In the genomic region with DNA sequence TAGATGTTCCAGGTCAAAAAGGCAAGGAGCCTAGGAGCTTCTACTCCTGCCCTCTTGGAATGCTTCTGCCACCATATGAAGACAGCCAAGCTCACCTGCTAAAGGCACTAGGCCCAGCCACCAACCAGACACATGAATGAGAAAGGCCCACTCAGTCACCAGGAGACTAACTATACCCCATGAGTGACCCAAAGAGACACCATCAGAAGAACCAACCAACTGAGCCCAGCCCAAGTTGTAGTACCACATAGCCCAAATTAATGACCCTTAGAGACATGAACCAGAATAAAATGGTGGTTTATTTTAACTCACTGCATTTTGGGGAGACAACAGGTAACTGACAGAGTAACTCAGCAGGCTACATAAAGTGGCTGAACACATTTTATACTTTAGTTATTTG, we compare ENCODE assay signal across 29 cellular contexts.
"Had no signal": no experiment of that assay in that cellular context is flagged by ENCODE, and none has a peak within 500 bp of the region (broad histone marks: within the 10 kb centered on the region; RNA-seq: fewer than 3 reads in every experiment).

No MANE protein-coding gene starts in this region.

- H3K27ac Mint-ChIP-seq: dendritic cell treated with granulocyte-macrophage colony-stimulating factor and Interleukin-4, amounts not matched to agents 40 ng/mL and 50 ng/mL, for 4 days; effector memory CD8-positive, alpha-beta T cell; endodermal cell had no signal

- DNase-seq: colonic mucosa; cortex of kidney; dermis blood vessel endothelial cell; dorsolateral prefrontal cortex; effector CD4-positive, alpha-beta T cell; effector CD8-positive, alpha-beta T cell; effector memory CD4-positive, alpha-beta T cell; effector memory CD8-positive, alpha-beta T cell; endodermal cell; erythroblast; esophagus squamous epithelium; foreskin fibroblast; foreskin keratinocyte; foreskin melanocyte; gastrocnemius medialis; glutamatergic neuron; head of caudate nucleus; heart left ventricle; heart right ventricle had no signal

- H3K9me3 Mint-ChIP-seq: dendritic cell treated with granulocyte-macrophage colony-stimulating factor and Interleukin-4, amounts not matched to agents 40 ng/mL and 50 ng/mL, for 4 days; effector memory CD8-positive, alpha-beta T cell; endodermal cell had no signal

- H3K27me3 ChIP-seq: colonic mucosa, dorsolateral prefrontal cortex, esophagus muscularis mucosa, esophagus squamous epithelium, foreskin keratinocyte, gastrocnemius medialis, gastroesophageal sphincter, heart left ventricle, heart right ventricle had no signal

- H3K9me3 ChIP-seq: colonic mucosa, esophagus squamous epithelium, gastrocnemius medialis, gastroesophageal sphincter had no signal

- H3K4me1 ChIP-seq: colonic mucosa, esophagus muscularis mucosa, esophagus squamous epithelium, gastrocnemius medialis, gastroesophageal sphincter had no signal

- H3K27me3 Mint-ChIP-seq: dendritic cell treated with granulocyte-macrophage colony-stimulating factor and Interleukin-4, amounts not matched to agents 40 ng/mL and 50 ng/mL, for 4 days had no signal

- FAIRE-seq: colon, endometrium, endothelial cell of umbilical vein, frontal cortex had no signal

- H3K4me3 ChIP-seq: colonic mucosa, coronary artery, dorsolateral prefrontal cortex, esophagus muscularis mucosa, esophagus squamous epithelium, gastrocnemius medialis, gastroesophageal sphincter, heart left ventricle, heart right ventricle had no signal

- H3K4me1 Mint-ChIP-seq: endodermal cell had no signal

- ATAC-seq: effector memory CD8-positive, alpha-beta T cell; esophagus mucosa; foreskin keratinocyte; gastrocnemius medialis; gastroesophageal sphincter; heart left ventricle; heart right ventricle had no signal

- H3K36me3 ChIP-seq: colonic mucosa, esophagus muscularis mucosa, esophagus squamous epithelium, gastrocnemius medialis, gastroesophageal sphincter, heart left ventricle, heart right ventricle had no signal

- H3K4me3 Mint-ChIP-seq: dendritic cell treated with granulocyte-macrophage colony-stimulating factor and Interleukin-4, amounts not matched to agents 40 ng/mL and 50 ng/mL, for 4 days; effector memory CD8-positive, alpha-beta T cell; endodermal cell had no signal

- H3K27ac ChIP-seq: colonic mucosa, coronary artery, dorsolateral prefrontal cortex, epithelial cell of prostate, esophagus muscularis mucosa, esophagus squamous epithelium, foreskin keratinocyte, gastrocnemius medialis, gastroesophageal sphincter, heart left ventricle, heart right ventricle had no signal
